17 cellular contexts compared by ENCODE assay signal in genomic region chr12:10301103-10301502, GRCh38.
DNase-seq lines count a peak whose midpoint lies in the region; ATAC-seq lines count a peak whose summit lies in the region.
"Had no signal": no experiment of that assay in that cellular context is flagged by ENCODE, and none has a peak within 500 bp of the region (broad histone marks: within the 10 kb centered on the region; RNA-seq: fewer than 3 reads in every experiment).

No MANE protein-coding gene starts in this region.

- peak overlapping the region; percentile 73 for H3K27ac Mint-ChIP-seq in activated T-cell treated with anti-CD3 and anti-CD28 coated beads, Interleukin-2, amount 50 U/mL, for 24 hours
- H3K27ac Mint-ChIP-seq: dendritic cell treated with granulocyte-macrophage colony-stimulating factor and Interleukin-4, amounts not matched to agents 40 ng/mL and 50 ng/mL, for 4 days; T-helper 1 cell treated with Interleukin-12 subunit alpha and Interleukin-12 subunit beta and Interleukin-4 antibody, amounts not matched to agents 30 μg/mL and 1 μg/mL, for 36 hours had no signal

- no peak for DNase-seq in activated T-cell treated with anti-CD3 and anti-CD28 coated beads, Interleukin-2, amount 50 U/mL, for 24 hours
- no peak for DNase-seq in activated T-cell treated with anti-CD3 and anti-CD28 coated beads, Interleukin-2, amount 50 U/mL, for 1 hour
- DNase-seq in activated CD8-positive, alpha-beta memory T cell treated with anti-CD3 and anti-CD28 coated beads, Interleukin-2, amount 50 U/mL, for 48 hours: peak; percentile 71
- peak; percentile 29 for DNase-seq in glomerular visceral epithelial cell (ENCODE audit: extremely low spot score)
- DNase-seq in stimulated activated naive CD8-positive, alpha-beta T cell treated with anti-CD3 and anti-CD28 coated beads, Interleukin-15, Interleukin-2, amounts not matched to agents 100 U/mL and 50 U/mL, for 24 hours: peak; percentile 69
- DNase-seq: Calu3, H7, KG1, lower lobe of right lung, NCI-H146, testis had no signal

- H3K9me3 Mint-ChIP-seq in activated T-cell treated with anti-CD3 and anti-CD28 coated beads, Interleukin-2, amount 50 U/mL, for 24 hours: peaks cover 2% of the 10 kb centered on the region

- no peaks in the 10 kb centered on the region for H3K36me3 Mint-ChIP-seq in activated T-cell treated with anti-CD3 and anti-CD28 coated beads, Interleukin-2, amount 50 U/mL, for 24 hours (ENCODE audit: low read depth)

- ATAC-seq in stimulated activated naive CD8-positive, alpha-beta T cell treated with anti-CD3 and anti-CD28 coated beads, Interleukin-15, Interleukin-2, amounts not matched to agents 100 U/mL and 50 U/mL, for 24 hours: peak; percentile 70
- ATAC-seq in HG03045 (IDR thresholded peaks at IDR 0.05; ENCODE audit: unreplicated experiment): no peak
- no peak for ATAC-seq in GM18868 (IDR thresholded peaks at IDR 0.05; ENCODE audit: unreplicated experiment)
- ATAC-seq in HG03565 (IDR thresholded peaks at IDR 0.05; ENCODE audit: unreplicated experiment): no peak
- ATAC-seq: lower lobe of right lung, Panc1 had no signal

- H3K4me1 Mint-ChIP-seq in activated T-cell treated with anti-CD3 and anti-CD28 coated beads, Interleukin-2, amount 50 U/mL, for 24 hours (ENCODE audit: low read depth): peaks cover 66% of the 10 kb centered on the region

- H3K27me3 Mint-ChIP-seq in activated T-cell treated with anti-CD3 and anti-CD28 coated beads, Interleukin-2, amount 50 U/mL, for 24 hours: peaks cover 2% of the 10 kb centered on the region
- H3K27me3 Mint-ChIP-seq: dendritic cell treated with granulocyte-macrophage colony-stimulating factor and Interleukin-4, amounts not matched to agents 40 ng/mL and 50 ng/mL, for 4 days had no signal

- H3K4me3 Mint-ChIP-seq in activated T-cell treated with anti-CD3 and anti-CD28 coated beads, Interleukin-2, amount 50 U/mL, for 24 hours: no peak overlapping the region
- H3K4me3 Mint-ChIP-seq: dendritic cell treated with granulocyte-macrophage colony-stimulating factor and Interleukin-4, amounts not matched to agents 40 ng/mL and 50 ng/mL, for 4 days; T-helper 1 cell treated with Interleukin-12 subunit alpha and Interleukin-12 subunit beta and Interleukin-4 antibody, amounts not matched to agents 30 μg/mL and 1 μg/mL, for 36 hours had no signal

Comparison
In these comparisons a context has a peak if more than half of its experiments do, and no peak if none do; other contexts are left out.
1. DNase-seq: peak in activated CD8-positive, alpha-beta memory T cell treated with anti-CD3 and anti-CD28 coated beads, Interleukin-2, amount 50 U/mL, for 48 hours (single experiment), glomerular visceral epithelial cell (single experiment) and stimulated activated naive CD8-positive, alpha-beta T cell treated with anti-CD3 and anti-CD28 coated beads, Interleukin-15, Interleukin-2, amounts not matched to agents 100 U/mL and 50 U/mL, for 24 hours (single experiment); none in activated T-cell treated with anti-CD3 and anti-CD28 coated beads, Interleukin-2, amount 50 U/mL, for 24 hours (single experiment) and activated T-cell treated with anti-CD3 and anti-CD28 coated beads, Interleukin-2, amount 50 U/mL, for 1 hour (single experiment).